8 cellular contexts compared by ENCODE assay signal in the genomic region with DNA sequence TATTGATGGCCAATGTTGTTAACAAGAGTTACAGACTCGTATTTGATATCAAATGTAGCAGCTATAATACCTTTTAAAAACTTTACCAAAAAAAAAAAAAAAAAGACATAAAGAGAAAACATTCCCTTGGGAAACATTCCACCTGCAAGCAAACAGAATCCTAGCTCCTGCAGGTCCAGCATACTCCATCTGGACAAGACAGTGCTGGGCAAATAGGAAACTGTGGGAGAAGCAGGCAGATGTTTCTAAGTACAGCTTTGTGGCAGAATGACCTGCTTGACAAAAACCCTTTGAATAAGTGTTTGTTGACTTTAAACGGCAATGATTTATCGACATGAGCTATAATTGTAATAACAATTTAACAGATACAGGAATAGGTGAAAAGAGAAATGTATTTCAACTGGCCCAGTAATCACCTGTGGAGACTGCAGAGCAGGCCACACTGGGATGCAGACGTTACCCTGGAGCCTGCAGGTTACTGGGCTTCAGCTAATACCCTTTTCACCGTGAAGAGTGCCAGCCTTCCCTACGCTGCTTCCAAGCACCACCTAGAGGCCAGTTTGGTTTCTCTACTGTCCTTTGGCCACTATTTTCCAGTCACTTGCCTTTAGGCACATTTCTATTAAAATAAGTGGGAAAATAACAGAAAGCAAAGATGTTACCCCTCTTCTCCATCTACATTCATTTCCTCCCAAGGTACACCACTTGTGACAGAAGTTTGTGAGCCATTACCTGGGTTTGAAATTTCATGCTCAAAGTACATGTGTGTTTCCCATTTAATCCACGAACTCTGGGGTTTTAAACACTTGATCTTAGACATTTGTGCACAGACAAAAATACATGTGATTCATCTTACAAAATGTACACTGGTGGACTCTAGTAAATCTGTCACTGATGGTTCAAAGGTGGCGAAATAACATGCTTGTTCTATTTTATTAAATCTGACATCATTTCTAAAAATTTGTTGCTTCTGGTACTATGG.
DNase-seq lines count a peak whose midpoint lies in the region; ATAC-seq and TF ChIP-seq lines count a peak whose summit lies in the region.

No MANE protein-coding gene starts in this region.

- ATAC-seq in HG03378 (IDR thresholded peaks at IDR 0.05; ENCODE audit: unreplicated experiment): peak; percentile 69
- peak; percentile 83 for ATAC-seq in gastroesophageal sphincter

- no peaks in the 10 kb centered on the region for H3K27me3 Mint-ChIP-seq in activated naive CD8-positive, alpha-beta T cell
- H3K27me3 Mint-ChIP-seq in activated naive CD8-positive, alpha-beta T cell treated with anti-CD3 and anti-CD28 coated beads for 36 hours: no peaks in the 10 kb centered on the region
- H3K27me3 Mint-ChIP-seq in activated naive CD4-positive, alpha-beta T cell treated with anti-CD3 and anti-CD28 coated beads for 36 hours (ENCODE audit: low read depth): no peaks in the 10 kb centered on the region

- no peak for TF ChIP-seq POLR2A in gastroesophageal sphincter (IDR thresholded peaks at IDR 0.05)

- intact Hi-C loops in activated naive CD4-positive, alpha-beta T cell treated with anti-CD3 and anti-CD28 coated beads for 36 hours (cut with micrococcal nuclease): loop anchor here (1.0 kb wide), 3 partner anchors 118 to 278 kb away; no protein-coding TSS in a partner anchor

- H3K36me3 ChIP-seq in gastroesophageal sphincter: peaks cover 0 to 37% of the 10 kb centered on the region in 2 donors
- H3K36me3 ChIP-seq in parathyroid adenoma (ENCODE audit: control insufficient read depth, insufficient read depth, low read length): no peaks in the 10 kb centered on the region

- H3K79me2 ChIP-seq in parathyroid adenoma: no peaks in the 10 kb centered on the region

- no peaks in the 10 kb centered on the region for H3K27me3 ChIP-seq in gastroesophageal sphincter
- no peaks in the 10 kb centered on the region for H3K27me3 ChIP-seq in parathyroid adenoma (ENCODE audit: control insufficient read depth, insufficient read depth, low read length)

- H3K27ac ChIP-seq in gastroesophageal sphincter: peak overlapping the region; percentile 23 to 50 (median 46)
- H3K27ac ChIP-seq in parathyroid adenoma: no peak overlapping the region

- WGBS in gastroesophageal sphincter (ENCODE audit: low coverage in 1 of 2), 2 donors: 26 to 28% methylated on average over 8 of the region's 8 CpGs

- TF ChIP-seq EP300 in gastroesophageal sphincter (IDR thresholded peaks at IDR 0.05): no peak

- CTCF ChIA-PET in activated naive CD4-positive, alpha-beta T cell treated with anti-CD3 and anti-CD28 coated beads for 36 hours (lab: Charles Lee): interaction anchor here (0.6 to 3.6 kb wide), 15 partner anchors 7 to 482 kb away, joined by 3 to 36 read pairs (median 4); no protein-coding TSS in a partner anchor

- no peak overlapping the region for H3K9ac ChIP-seq in parathyroid adenoma

- no peak overlapping the region for H3K4me3 ChIP-seq in gastroesophageal sphincter
- H3K4me3 ChIP-seq in parathyroid adenoma (ENCODE audit: low read depth, low read length): no peak overlapping the region

- H3K9me3 ChIP-seq in gastroesophageal sphincter: no peaks in the 10 kb centered on the region
- no peaks in the 10 kb centered on the region for H3K9me3 ChIP-seq in parathyroid adenoma (ENCODE audit: control insufficient read depth, low read length)

- H3K9me3 Mint-ChIP-seq in activated naive CD8-positive, alpha-beta T cell (ENCODE audit: low read depth): peaks cover 3% of the 10 kb centered on the region
- peaks cover 16% of the 10 kb centered on the region for H3K9me3 Mint-ChIP-seq in activated naive CD8-positive, alpha-beta T cell treated with anti-CD3 and anti-CD28 coated beads for 36 hours
- peaks cover 11% of the 10 kb centered on the region for H3K9me3 Mint-ChIP-seq in activated naive CD4-positive, alpha-beta T cell treated with anti-CD3 and anti-CD28 coated beads for 36 hours

- no peak overlapping the region for H3K4me3 Mint-ChIP-seq in activated naive CD8-positive, alpha-beta T cell
- H3K4me3 Mint-ChIP-seq in activated naive CD8-positive, alpha-beta T cell treated with anti-CD3 and anti-CD28 coated beads for 36 hours: no peak overlapping the region
- H3K4me3 Mint-ChIP-seq in activated naive CD4-positive, alpha-beta T cell treated with anti-CD3 and anti-CD28 coated beads for 36 hours: no peak overlapping the region

- H3K4me1 Mint-ChIP-seq in activated naive CD8-positive, alpha-beta T cell (ENCODE audit: low read depth): peaks cover 2% of the 10 kb centered on the region
- peaks cover 9% of the 10 kb centered on the region for H3K4me1 Mint-ChIP-seq in activated naive CD8-positive, alpha-beta T cell treated with anti-CD3 and anti-CD28 coated beads for 36 hours
- H3K4me1 Mint-ChIP-seq in activated naive CD4-positive, alpha-beta T cell treated with anti-CD3 and anti-CD28 coated beads for 36 hours (ENCODE audit: low read depth): peaks cover 2% of the 10 kb centered on the region

- no peak for DNase-seq in activated naive CD8-positive, alpha-beta T cell treated with anti-CD3 and anti-CD28 coated beads for 36 hours
- peak; percentile 35 to 71 for DNase-seq in NCI-H526 (lab: John Stamatoyannopoulos, UW)
- DNase-seq in activated naive CD4-positive, alpha-beta T cell treated with anti-CD3 and anti-CD28 coated beads for 36 hours: peak; percentile 62
- no peak for DNase-seq in cortex of kidney (lab: John Stamatoyannopoulos, UW)

- H3K4me1 ChIP-seq in gastroesophageal sphincter (peaks cover 0 to 15% (median 4%) of the 10 kb centered on the region in 3 donors), parathyroid adenoma (peaks cover 9% of the 10 kb centered on the region)

- TF ChIP-seq CTCF in gastroesophageal sphincter (IDR thresholded peaks at IDR 0.05) (peak; percentile 68 to 90 (median 76)), parathyroid adenoma (IDR thresholded peaks at IDR 0.05) (peak; percentile 63)

- peaks cover 9% of the 10 kb centered on the region for H3K36me3 Mint-ChIP-seq in activated naive CD8-positive, alpha-beta T cell
- peaks cover 36% of the 10 kb centered on the region for H3K36me3 Mint-ChIP-seq in activated naive CD8-positive, alpha-beta T cell treated with anti-CD3 and anti-CD28 coated beads for 36 hours
- peaks cover 19% of the 10 kb centered on the region for H3K36me3 Mint-ChIP-seq in activated naive CD4-positive, alpha-beta T cell treated with anti-CD3 and anti-CD28 coated beads for 36 hours (ENCODE audit: low read depth)

- no peak overlapping the region for H3K4me2 ChIP-seq in parathyroid adenoma (ENCODE audit: low read length)

- no peak overlapping the region for H2AFZ ChIP-seq in parathyroid adenoma

- peak overlapping the region; percentile 46 for H3K27ac Mint-ChIP-seq in activated naive CD8-positive, alpha-beta T cell
- H3K27ac Mint-ChIP-seq in activated naive CD8-positive, alpha-beta T cell treated with anti-CD3 and anti-CD28 coated beads for 36 hours: no peak overlapping the region
- H3K27ac Mint-ChIP-seq in activated naive CD4-positive, alpha-beta T cell treated with anti-CD3 and anti-CD28 coated beads for 36 hours: peak overlapping the region; percentile 53

Comparison
In these comparisons a context has a peak if more than half of its experiments do, and no peak if none do; other contexts are left out.
1. DNase-seq: peak in NCI-H526 (2 of 2) and activated naive CD4-positive, alpha-beta T cell treated with anti-CD3 and anti-CD28 coated beads for 36 hours (single experiment); none in activated naive CD8-positive, alpha-beta T cell treated with anti-CD3 and anti-CD28 coated beads for 36 hours (single experiment) and cortex of kidney (single experiment).